ENCODE assay signal across 30 cellular contexts in the genomic region with DNA sequence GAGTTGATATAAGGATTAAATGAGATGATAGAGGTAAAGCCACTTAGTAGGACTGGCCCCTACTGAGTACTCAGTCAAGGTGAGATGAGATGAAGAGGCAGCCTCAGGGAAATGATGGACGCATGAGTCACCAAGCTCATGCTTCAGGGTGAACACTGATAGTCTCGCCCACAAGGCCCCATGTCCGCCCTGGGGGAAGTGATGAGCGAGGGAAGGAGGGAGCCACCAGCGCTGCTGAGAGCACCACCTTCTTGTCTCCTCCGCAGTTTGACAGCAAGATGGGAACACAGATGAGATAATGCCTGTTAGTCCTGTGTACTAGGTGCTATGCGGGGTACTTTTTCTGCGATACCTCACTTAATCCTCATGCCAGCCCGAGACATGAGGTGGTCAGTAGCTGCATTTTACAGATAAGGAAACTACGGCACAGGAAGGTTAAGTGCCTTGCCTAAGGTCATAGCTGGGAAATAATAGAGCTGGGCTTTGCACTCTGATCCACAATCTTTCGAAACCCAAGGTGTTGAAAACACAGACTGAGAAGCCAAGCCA.
DNase-seq lines count a peak whose midpoint lies in the region; ATAC-seq, FAIRE-seq and TF ChIP-seq lines count a peak whose summit lies in the region.
"Had no signal": no experiment of that assay in that cellular context is flagged by ENCODE, and none has a peak within 500 bp of the region (broad histone marks: within the 10 kb centered on the region; RNA-seq: fewer than 3 reads in every experiment).

No MANE protein-coding gene starts in this region.

- H3K27me3 Mint-ChIP-seq in memory B cell: no peaks in the 10 kb centered on the region
- H3K27me3 Mint-ChIP-seq: activated naive CD4-positive, alpha-beta T cell treated with anti-CD3 and anti-CD28 coated beads, Interleukin-2, amount 10 ng/mL, durations not matched to agents 7 days and 5 days; CD4-positive, CD25-positive, alpha-beta regulatory T cell; stimulated activated naive CD8-positive, alpha-beta T cell treated with anti-CD3 and anti-CD28 coated beads, Interleukin-15, Interleukin-2, amounts not matched to agents 100 ng/mL and 50 ng/mL, for 24 hours had no signal

- intact Hi-C loops in K562 (cut with micrococcal nuclease): no loop called here

- peak overlapping the region; percentile 17; the same call in 1 of the 2 replicates for H3K4me2 ChIP-seq in K562 (ENCODE audit: insufficient read depth, low read length)

- H3K4me1 ChIP-seq in K562 (replicated peaks in 1 of 2; ENCODE audit: control insufficient read depth in 2 of 2, insufficient read depth in 2 of 2, low read length in 2 of 2): peaks cover 3 to 21% of the 10 kb centered on the region in 2 experiments; a peak in 3 of 5 replicates
- H3K4me1 ChIP-seq: heart left ventricle had no signal

- TF ChIP-seq POLR2A in K562 (conservative IDR thresholded peaks at IDR 0.05): no peak

- CTCF ChIA-PET in K562 (lab: Yijun Ruan, JAX; ENCODE audit: low intra/inter-chr PET ratio): interaction anchor here (0.6 kb wide), 1 partner anchor 325 kb away, joined by 3 read pairs; no protein-coding TSS in a partner anchor

- BruUV-seq in K562 (replicated peaks; lab: Mats Ljungman, UMichigan): no TSS peak

- TF ChIP-seq EP300 in K562 (IDR thresholded peaks at IDR 0.05; ENCODE audit: low read length): peak; percentile 69; the same call in 1 of the 2 replicates

- H3K27ac ChIP-seq in K562 (ENCODE audit: extremely low read depth, low read depth, low read length): no peak overlapping the region
- H3K27ac ChIP-seq: heart left ventricle, neutrophil had no signal

- peak; percentile 91 for FAIRE-seq in K562 (lab: Jason Lieb, UNC)
- FAIRE-seq: colon, H54 had no signal

- peaks cover 3% of the 10 kb centered on the region for H3K9me3 Mint-ChIP-seq in memory B cell
- H3K9me3 Mint-ChIP-seq: activated naive CD4-positive, alpha-beta T cell treated with anti-CD3 and anti-CD28 coated beads, Interleukin-2, amount 10 ng/mL, durations not matched to agents 7 days and 5 days; CD4-positive, CD25-positive, alpha-beta regulatory T cell; stimulated activated naive CD8-positive, alpha-beta T cell treated with anti-CD3 and anti-CD28 coated beads, Interleukin-15, Interleukin-2, amounts not matched to agents 100 ng/mL and 50 ng/mL, for 24 hours had no signal

- no peaks in the 10 kb centered on the region for H3K79me2 ChIP-seq in K562 (ENCODE audit: control insufficient read depth, insufficient read depth, low read length)

- peaks cover 17% of the 10 kb centered on the region for H4K20me1 ChIP-seq in K562 (replicated peaks; ENCODE audit: control insufficient read depth, insufficient read depth, low read length)

- no peak for TF ChIP-seq RAD21 in K562 (CRISPR knock-in tag; conservative IDR thresholded peaks at IDR 0.05 in 1 of 2, IDR thresholded peaks at IDR 0.05 in 1 of 2)

- H3K4me3 ChIP-seq in K562: no peak overlapping the region
- H3K4me3 ChIP-seq: heart left ventricle had no signal

- H3K4me3 Mint-ChIP-seq in memory B cell: no peak overlapping the region
- H3K4me3 Mint-ChIP-seq: activated naive CD4-positive, alpha-beta T cell treated with anti-CD3 and anti-CD28 coated beads, Interleukin-2, amount 10 ng/mL, durations not matched to agents 7 days and 5 days; CD4-positive, CD25-positive, alpha-beta regulatory T cell; stimulated activated naive CD8-positive, alpha-beta T cell treated with anti-CD3 and anti-CD28 coated beads, Interleukin-15, Interleukin-2, amounts not matched to agents 100 ng/mL and 50 ng/mL, for 24 hours had no signal

- no peak overlapping the region for H2AFZ ChIP-seq in K562 (ENCODE audit: low read depth, low read length)

- peaks cover 31% of the 10 kb centered on the region for H3K36me3 Mint-ChIP-seq in memory B cell

- H3K9me1 ChIP-seq in K562 (ENCODE audit: control insufficient read depth, insufficient read depth, low read length): peaks cover 4% of the 10 kb centered on the region

- in situ Hi-C loops in K562 (cut with MboI): no loop called here

- TF ChIP-seq CTCF in K562 (IDR thresholded peaks at IDR 0.05 in 2 of 3, conservative IDR thresholded peaks at IDR 0.05 in 1 of 3; ENCODE audit: insufficient read depth in 2 of 3, low read depth in 1 of 3, low read length in 3 of 3): no peak

- H3K27ac Mint-ChIP-seq in memory B cell: peak overlapping the region; percentile 12
- H3K27ac Mint-ChIP-seq: activated naive CD4-positive, alpha-beta T cell treated with anti-CD3 and anti-CD28 coated beads, Interleukin-2, amount 10 ng/mL, durations not matched to agents 7 days and 5 days; CD4-positive, CD25-positive, alpha-beta regulatory T cell; progenitor cell of endocrine pancreas; stimulated activated naive CD8-positive, alpha-beta T cell treated with anti-CD3 and anti-CD28 coated beads, Interleukin-15, Interleukin-2, amounts not matched to agents 100 ng/mL and 50 ng/mL, for 24 hours had no signal

- H3K27me3 ChIP-seq in K562 (ENCODE audit: control insufficient read depth in 2 of 2, insufficient read depth in 2 of 2, low read length in 2 of 2): peaks cover 0 to 3% of the 10 kb centered on the region in 2 experiments; a peak in 2 of 5 replicates
- H3K27me3 ChIP-seq: heart left ventricle, neutrophil had no signal

- no peaks in the 10 kb centered on the region for H3K36me3 ChIP-seq in K562 (ENCODE audit: control insufficient read depth, insufficient read depth, low read length)
- H3K36me3 ChIP-seq: heart left ventricle, neutrophil had no signal

- no peaks in the 10 kb centered on the region for H3K9me3 ChIP-seq in K562 (replicated peaks; ENCODE audit: control insufficient read depth, insufficient read depth, low read depth, low read length)
- H3K9me3 ChIP-seq: heart left ventricle, neutrophil had no signal

- POLR2A ChIA-PET in K562 (lab: Yijun Ruan, JAX): interaction anchor here (0.6 to 1.9 kb wide), 4 partner anchors 8 to 822 kb away, joined by 3 to 6 read pairs (median 4); no protein-coding TSS in a partner anchor

- WGBS in K562 (ENCODE audit: insufficient coverage, low coverage, missing lambda C conversion rate): 0% methylated on average over 11 of the region's 11 CpGs

- peak; percentile 52 for DNase-seq in ELR (ENCODE audit: low read depth)
- peak; percentile 54 for DNase-seq in OCI-M1 (lab: John Stamatoyannopoulos, UW)
- DNase-seq in K562 (ENCODE audit: extremely low read depth in 1 of 4, low spot score in 3 of 4): peak; percentile 78 to 87 (median 80)
- DNase-seq in memory B cell (ENCODE audit: low spot score in 2 of 2): no peak
- DNase-seq in SHP77 (lab: John Stamatoyannopoulos, UW): no peak
- DNase-seq in effector CD8-positive, alpha-beta T cell (lab: John Stamatoyannopoulos, UW): no peak
- DNase-seq: activated CD4-positive, alpha-beta T cell treated with anti-CD3 and anti-CD28 coated beads, Interleukin-2, amount 50 U/mL, for 48 hours; activated CD4-positive, CD25-positive, alpha-beta regulatory T cell; activated CD8-positive, alpha-beta memory T cell treated with anti-CD3 and anti-CD28 coated beads, Interleukin-2, amount 50 U/mL, for 4 hours; activated naive CD4-positive, alpha-beta T cell treated with anti-CD3 and anti-CD28 coated beads, Interleukin-2, amount 10 ng/mL, durations not matched to agents 7 days and 5 days; amygdala; CD4-positive, CD25-positive, alpha-beta regulatory T cell; effector CD4-positive, alpha-beta T cell; erythroblast; heart left ventricle; left colon; NCI-H1105; NCI-H2029 treated with DMSO at 0.1 percent for 48 hours; NCI-H2227 treated with DMSO at 0.1 percent for 48 hours; NCI-H748 treated with DMSO at 0.1 percent for 48 hours; SIG-M5; stimulated activated CD4-positive, alpha-beta T cell treated with anti-CD3 and anti-CD28 coated beads, Interleukin-15, amount 100 ng/mL, for 24 hours; T-helper 9 cell had no signal

- ATAC-seq in K562 (peak; percentile 95), memory B cell (ENCODE audit: low read depth) (no peak), GM18517 (IDR thresholded peaks at IDR 0.05; ENCODE audit: unreplicated experiment) (no peak), HG03108 (IDR thresholded peaks at IDR 0.05; ENCODE audit: unreplicated experiment) (no peak)
- ATAC-seq: heart left ventricle, left colon had no signal

- H3K4me1 Mint-ChIP-seq in memory B cell: peaks cover 11% of the 10 kb centered on the region
- H3K4me1 Mint-ChIP-seq: activated naive CD4-positive, alpha-beta T cell treated with anti-CD3 and anti-CD28 coated beads, Interleukin-2, amount 10 ng/mL, durations not matched to agents 7 days and 5 days had no signal

- H3K9ac ChIP-seq in K562 (ENCODE audit: insufficient read depth in 1 of 2, low read depth in 2 of 2, low read length in 2 of 2): no peak overlapping the region

TF ChIP-seq in K562, 482 proteins besides CTCF, POLR2A, EP300 and RAD21 (continues in another document):
- TF ChIP-seq, protein P1, sequence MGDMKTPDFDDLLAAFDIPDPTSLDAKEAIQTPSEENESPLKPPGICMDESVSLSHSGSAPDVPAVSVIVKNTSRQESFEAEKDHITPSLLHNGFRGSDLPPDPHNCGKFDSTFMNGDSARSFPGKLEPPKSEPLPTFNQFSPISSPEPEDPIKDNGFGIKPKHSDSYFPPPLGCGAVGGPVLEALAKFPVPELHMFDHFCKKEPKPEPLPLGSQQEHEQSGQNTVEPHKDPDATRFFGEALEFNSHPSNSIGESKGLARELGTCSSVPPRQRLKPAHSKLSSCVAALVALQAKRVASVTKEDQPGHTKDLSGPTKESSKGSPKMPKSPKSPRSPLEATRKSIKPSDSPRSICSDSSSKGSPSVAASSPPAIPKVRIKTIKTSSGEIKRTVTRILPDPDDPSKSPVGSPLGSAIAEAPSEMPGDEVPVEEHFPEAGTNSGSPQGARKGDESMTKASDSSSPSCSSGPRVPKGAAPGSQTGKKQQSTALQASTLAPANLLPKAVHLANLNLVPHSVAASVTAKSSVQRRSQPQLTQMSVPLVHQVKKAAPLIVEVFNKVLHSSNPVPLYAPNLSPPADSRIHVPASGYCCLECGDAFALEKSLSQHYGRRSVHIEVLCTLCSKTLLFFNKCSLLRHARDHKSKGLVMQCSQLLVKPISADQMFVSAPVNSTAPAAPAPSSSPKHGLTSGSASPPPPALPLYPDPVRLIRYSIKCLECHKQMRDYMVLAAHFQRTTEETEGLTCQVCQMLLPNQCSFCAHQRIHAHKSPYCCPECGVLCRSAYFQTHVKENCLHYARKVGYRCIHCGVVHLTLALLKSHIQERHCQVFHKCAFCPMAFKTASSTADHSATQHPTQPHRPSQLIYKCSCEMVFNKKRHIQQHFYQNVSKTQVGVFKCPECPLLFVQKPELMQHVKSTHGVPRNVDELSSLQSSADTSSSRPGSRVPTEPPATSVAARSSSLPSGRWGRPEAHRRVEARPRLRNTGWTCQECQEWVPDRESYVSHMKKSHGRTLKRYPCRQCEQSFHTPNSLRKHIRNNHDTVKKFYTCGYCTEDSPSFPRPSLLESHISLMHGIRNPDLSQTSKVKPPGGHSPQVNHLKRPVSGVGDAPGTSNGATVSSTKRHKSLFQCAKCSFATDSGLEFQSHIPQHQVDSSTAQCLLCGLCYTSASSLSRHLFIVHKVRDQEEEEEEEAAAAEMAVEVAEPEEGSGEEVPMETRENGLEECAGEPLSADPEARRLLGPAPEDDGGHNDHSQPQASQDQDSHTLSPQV (IDR thresholded peaks at IDR 0.05): no peak
- TF ChIP-seq SMAD3 (CRISPR knock-in tag; conservative IDR thresholded peaks at IDR 0.05) (no peak), PRMT5 (CRISPR knock-in tag; IDR thresholded peaks at IDR 0.05) (no peak)

Comparison
In these comparisons a context has a peak if more than half of its experiments do, and no peak if none do; other contexts are left out.
1. DNase-seq: peak in ELR (single experiment), OCI-M1 (single experiment) and K562 (4 of 4); none in memory B cell (0 of 2), SHP77 (0 of 2) and effector CD8-positive, alpha-beta T cell (single experiment).